12 cellular contexts compared by ENCODE assay signal in genomic region chrX:31608651-31609050, GRCh38.
"Had no signal": no experiment of that assay in that cellular context is flagged by ENCODE, and none has a peak within 500 bp of the region (broad histone marks: within the 10 kb centered on the region; RNA-seq: fewer than 3 reads in every experiment).

No MANE protein-coding gene starts in this region.

- H3K27me3 ChIP-seq: gastroesophageal sphincter, hepatocyte, ovary, stomach had no signal

- DNase-seq: activated CD4-positive, alpha-beta T cell treated with anti-CD3 and anti-CD28 coated beads, Interleukin-2, amount 50 U/mL, for 4 hours; activated gamma-delta T cell; activated T-cell treated with anti-CD3 and anti-CD28 coated beads, Interleukin-2, amount 50 U/mL, for 48 hours; amygdala; nephron progenitor cell; ovary; stomach; SW 1271 had no signal

- H3K9me3 ChIP-seq: gastroesophageal sphincter, ovary, stomach had no signal

- H3K36me3 ChIP-seq: gastroesophageal sphincter, ovary, stomach had no signal

- H3K79me2 ChIP-seq: hepatocyte had no signal

- H3K27ac ChIP-seq: gastroesophageal sphincter, hepatocyte, ovary, stomach had no signal

- H3K4me3 ChIP-seq: gastroesophageal sphincter, hepatocyte, lung, ovary, stomach had no signal

- ATAC-seq: activated CD4-positive, CD25-positive, alpha-beta regulatory T cell treated with anti-CD3 and anti-CD28 coated beads, Interleukin-2, amount 50 U/mL, for 24 hours; gastroesophageal sphincter had no signal

- H3K4me2 ChIP-seq: hepatocyte had no signal

- H3K4me1 ChIP-seq: gastroesophageal sphincter, stomach had no signal

- H2AFZ ChIP-seq: hepatocyte had no signal
